In the genomic region with DNA sequence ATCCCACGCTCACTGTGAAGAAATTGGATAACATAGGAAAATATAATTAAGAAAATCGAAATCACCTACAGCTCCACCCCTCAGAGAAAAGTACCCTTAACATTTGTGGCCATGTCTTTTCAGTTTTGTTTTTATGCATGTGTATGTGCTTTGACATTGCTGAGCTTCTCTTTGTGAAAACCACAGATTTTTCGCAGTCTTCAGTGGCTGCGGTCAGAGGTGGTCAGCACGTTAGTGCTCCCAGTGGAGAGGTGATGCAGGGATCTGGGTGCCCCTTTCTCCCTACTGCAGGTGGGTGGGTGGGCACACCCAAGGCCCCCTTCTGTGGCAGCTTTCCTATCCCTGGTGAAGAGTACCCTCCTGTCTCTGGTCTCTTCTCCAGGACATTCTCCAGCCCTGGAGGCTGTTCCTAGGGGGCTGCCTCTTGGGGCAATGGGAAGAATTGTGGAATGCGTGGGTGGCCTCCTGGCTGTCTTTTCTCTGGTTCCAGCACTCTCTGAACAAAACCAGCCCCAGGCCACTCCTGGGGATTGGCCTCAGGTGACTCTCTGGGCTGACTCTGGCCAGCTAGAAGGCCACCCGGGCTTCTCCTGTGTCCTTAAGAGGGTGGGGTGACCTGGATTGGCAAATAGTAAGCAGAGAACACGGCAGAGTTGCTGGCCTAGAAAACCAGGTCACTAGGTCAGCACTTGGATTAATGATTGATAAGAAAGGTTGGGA, we compare ENCODE assay signal across 12 cellular contexts. TPM values are rescaled to one million over a fixed set of nuclear protein-coding genes. Genes with fewer than 3 reads are reported as not detected.
A peak's percentile ranks its signal among the peaks of the same experiment; 100 is the strongest.
DNase-seq lines count a peak whose midpoint lies in the region; ATAC-seq and TF ChIP-seq lines count a peak whose summit lies in the region.
"Had no signal": no experiment of that assay in that cellular context is flagged by ENCODE, and none has a peak within 500 bp of the region (broad histone marks: within the 10 kb centered on the region; RNA-seq: fewer than 3 reads in every experiment).

No MANE protein-coding gene starts in this region.

- H3K27me3 ChIP-seq in foreskin keratinocyte, result no peaks in the 10 kb centered on the region
- H3K27me3 ChIP-seq: esophagus muscularis mucosa had no signal

- peak overlapping the region; percentile 16 for H3K4me3 Mint-ChIP-seq in stimulated activated effector memory CD8-positive, alpha-beta T cell treated with anti-CD3 and anti-CD28 coated beads, Interleukin-12 subunit alpha, Interleukin-12 subunit beta, amount 100 ng/mL, for 72 hours
- H3K4me3 Mint-ChIP-seq: brain had no signal

- in situ Hi-C loops in GM13977 (cut with MboI; ENCODE audit: low pct_unique_long_range_greater_than_20kb, low sequenced_read_pairs, unreplicated experiment), result no loop called here

- peaks cover 43% of the 10 kb centered on the region for H3K4me1 Mint-ChIP-seq in stimulated activated effector memory CD8-positive, alpha-beta T cell treated with anti-CD3 and anti-CD28 coated beads, Interleukin-12 subunit alpha, Interleukin-12 subunit beta, amount 100 ng/mL, for 72 hours

- no peaks in the 10 kb centered on the region for H3K9me3 Mint-ChIP-seq in stimulated activated effector memory CD8-positive, alpha-beta T cell treated with anti-CD3 and anti-CD28 coated beads, Interleukin-12 subunit alpha, Interleukin-12 subunit beta, amount 100 ng/mL, for 72 hours
- H3K9me3 Mint-ChIP-seq: brain had no signal

- DNase-seq in GM13977 (ENCODE audit: low spot score) (peak; percentile 51), HT-29 (ENCODE audit: low spot score) (peak; percentile 56), foreskin keratinocyte (no peak), NCI-H1417 (lab: John Stamatoyannopoulos, UW) (no peak)
- DNase-seq in stimulated activated effector memory CD8-positive, alpha-beta T cell treated with anti-CD3 and anti-CD28 coated beads, Interleukin-12 subunit alpha, Interleukin-12 subunit beta, amount 100 ng/mL, for 72 hours (ENCODE audit: low spot score in 2 of 2), result no peak
- DNase-seq: activated CD4-positive, alpha-beta T cell treated with anti-CD3 and anti-CD28 coated beads, Interleukin-2, amount 50 U/mL, for 4 hours; NCI-H226 had no signal

- H3K36me3 Mint-ChIP-seq in stimulated activated effector memory CD8-positive, alpha-beta T cell treated with anti-CD3 and anti-CD28 coated beads, Interleukin-12 subunit alpha, Interleukin-12 subunit beta, amount 100 ng/mL, for 72 hours, result no peaks in the 10 kb centered on the region
- H3K36me3 Mint-ChIP-seq: brain had no signal

- H3K27ac Mint-ChIP-seq in stimulated activated effector memory CD8-positive, alpha-beta T cell treated with anti-CD3 and anti-CD28 coated beads, Interleukin-12 subunit alpha, Interleukin-12 subunit beta, amount 100 ng/mL, for 72 hours, result peak overlapping the region; percentile 83
- H3K27ac Mint-ChIP-seq: brain had no signal

- TF ChIP-seq CTCF in GM13977 (IDR thresholded peaks at IDR 0.05; ENCODE audit: extremely low read depth, insufficient read depth, missing control alignments), result no peak
- TF ChIP-seq CTCF in foreskin keratinocyte (conservative IDR thresholded peaks at IDR 0.05), result no peak

- H3K4me1 ChIP-seq in foreskin keratinocyte, result peaks cover 30% of the 10 kb centered on the region

- ATAC-seq in foreskin keratinocyte (no peak), GM18502 (IDR thresholded peaks at IDR 0.05; ENCODE audit: poor library complexity, unreplicated experiment) (no peak), HG03354 (IDR thresholded peaks at IDR 0.05; ENCODE audit: poor library complexity, severe bottlenecking, unreplicated experiment) (no peak)
- ATAC-seq in stimulated activated effector memory CD8-positive, alpha-beta T cell treated with anti-CD3 and anti-CD28 coated beads, Interleukin-12 subunit alpha, Interleukin-12 subunit beta, amount 100 ng/mL, for 72 hours, result peak; percentile 79

- H3K27ac ChIP-seq in foreskin keratinocyte, result peak overlapping the region; percentile 99
- H3K27ac ChIP-seq: esophagus muscularis mucosa, SK-N-MC had no signal

RNA-seq across cellular contexts. Expression of a gene that starts 49.8 kb away (rescaled TPM):
- 7.4 and 8.6 TPM in 2 replicates for total RNA-seq in HT-29 (2014; rRNA removed; shearing (Covaris generic))
- total RNA-seq in foreskin keratinocyte, result 14.0 and 14.5 TPM in 2 replicates
- 10.6 and 11.7 TPM in 2 replicates for polyA plus RNA-seq in foreskin keratinocyte

RNA-seq across cellular contexts. Expression of a gene that starts 59.9 kb away (rescaled TPM):
- total RNA-seq in HT-29 (2014; rRNA removed; shearing (Covaris generic)), result 10.1 and 13.7 TPM in 2 replicates
- total RNA-seq in foreskin keratinocyte, result 16.9 and 18.6 TPM in 2 replicates
- polyA plus RNA-seq in foreskin keratinocyte, result 22.4 and 23.4 TPM in 2 replicates

Comparison
In these comparisons a context has a peak if more than half of its experiments do, and no peak if none do; other contexts are left out.
1. DNase-seq: peak in GM13977 (single experiment) and HT-29 (single experiment); none in foreskin keratinocyte (0 of 2), stimulated activated effector memory CD8-positive, alpha-beta T cell treated with anti-CD3 and anti-CD28 coated beads, Interleukin-12 subunit alpha, Interleukin-12 subunit beta, amount 100 ng/mL, for 72 hours (0 of 2) and NCI-H1417 (0 of 3).